In the genomic region with DNA sequence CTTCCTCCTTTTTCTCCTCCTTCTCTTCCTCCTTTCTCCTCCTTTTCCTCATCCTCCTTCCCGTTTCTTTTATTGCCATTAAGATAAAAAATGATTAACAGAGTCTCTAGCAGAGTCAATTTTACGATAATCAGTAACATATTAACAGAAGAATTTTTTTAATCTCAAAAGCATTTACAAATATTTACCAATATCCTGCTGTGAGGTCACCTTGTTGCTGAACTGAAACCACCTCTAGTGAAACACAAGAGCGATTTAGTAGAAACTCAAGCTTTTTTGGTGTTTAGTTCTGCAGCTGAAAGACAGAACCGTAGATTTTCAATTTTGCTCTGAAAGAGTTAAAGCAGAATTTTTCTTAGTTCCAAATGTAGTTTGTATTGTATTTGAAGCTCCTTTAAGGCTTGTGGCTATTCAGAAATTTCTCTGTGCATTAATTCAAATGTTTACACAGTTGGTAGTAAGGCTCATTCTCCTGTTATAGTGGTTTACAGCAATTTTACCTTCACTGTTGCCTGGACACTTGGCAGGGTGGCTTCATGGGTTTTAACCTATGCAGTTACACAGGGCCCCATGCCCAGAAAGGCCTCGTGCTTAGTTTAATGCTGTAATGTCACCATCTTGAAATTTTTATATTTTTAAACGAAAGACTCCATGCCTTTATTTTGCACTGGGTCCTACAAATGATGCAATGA, we compare ENCODE assay signal across 19 cellular contexts.
DNase-seq lines count a peak whose midpoint lies in the region; ATAC-seq and TF ChIP-seq lines count a peak whose summit lies in the region.
"Had no signal": no experiment of that assay in that cellular context is flagged by ENCODE, and none has a peak within 500 bp of the region (broad histone marks: within the 10 kb centered on the region; RNA-seq: fewer than 3 reads in every experiment).

No MANE protein-coding gene starts in this region.

- intact Hi-C loops in right lobe of liver (cut with DNase I): no loop called here

- DNase-seq in right lobe of liver (no peak), erythroblast (lab: John Stamatoyannopoulos, UW) (no peak), AG08395 (ENCODE audit: low spot score) (no peak), COLO668 (lab: John Stamatoyannopoulos, UW; ENCODE audit: unreplicated experiment) (no peak), NCI-H526 (lab: John Stamatoyannopoulos, UW) (no peak)
- DNase-seq: activated CD8-positive, alpha-beta memory T cell treated with anti-CD3 and anti-CD28 coated beads for 24 hours; activated gamma-delta T cell; DMS79; glutamatergic neuron; H7; NCI-H187; NCI-H524; PC-3; posterior cingulate gyrus; stimulated activated naive CD8-positive, alpha-beta T cell treated with anti-CD3 and anti-CD28 coated beads, Interleukin-15, amount 100 ng/mL, for 72 hours had no signal

- no peaks in the 10 kb centered on the region for H3K4me1 ChIP-seq in right lobe of liver
- H3K4me1 ChIP-seq: ascending aorta had no signal

- peak overlapping the region in 1 of 3 donors; percentile 19 for H3K4me3 ChIP-seq in right lobe of liver
- H3K4me3 ChIP-seq: ascending aorta had no signal

- no peaks in the 10 kb centered on the region for H3K36me3 ChIP-seq in right lobe of liver
- H3K36me3 ChIP-seq: ascending aorta had no signal

- 24% methylated on average over 6 of the region's 6 CpGs for WGBS in right lobe of liver (ENCODE audit: insufficient coverage, low coverage, low lambda C conversion rate, missing lambda C conversion rate)

- peak overlapping the region in 2 of 3 donors; percentile 43 to 89 for H3K27ac ChIP-seq in right lobe of liver
- H3K27ac ChIP-seq: ascending aorta had no signal

- no peaks in the 10 kb centered on the region for H3K27me3 ChIP-seq in right lobe of liver
- H3K27me3 ChIP-seq: ascending aorta had no signal

- ATAC-seq in GM18867 (IDR thresholded peaks at IDR 0.05; ENCODE audit: unreplicated experiment) (peak; percentile 86), GM21786 (IDR thresholded peaks at IDR 0.05; ENCODE audit: unreplicated experiment) (peak; percentile 73), HG03457 (IDR thresholded peaks at IDR 0.05; ENCODE audit: unreplicated experiment) (peak; percentile 89), right lobe of liver (peak in 3 of 4 donors; percentile 66 to 91 (median 86))
- ATAC-seq: PC-3; stimulated activated naive CD8-positive, alpha-beta T cell treated with anti-CD3 and anti-CD28 coated beads, Interleukin-15, amount 100 ng/mL, for 72 hours had no signal

- TF ChIP-seq POLR2A in right lobe of liver (IDR thresholded peaks at IDR 0.05) (no peak), erythroblast (IDR thresholded peaks at IDR 0.05; ENCODE audit: low read length) (no peak)

- H3K9me3 ChIP-seq in right lobe of liver: no peaks in the 10 kb centered on the region
- H3K9me3 ChIP-seq: ascending aorta had no signal

- TF ChIP-seq CTCF in right lobe of liver (IDR thresholded peaks at IDR 0.05): no peak
